Comparison of ENCODE assay signal across 8 cellular contexts in genomic region chr5:90475436-90475980, GRCh38. TPM values are rescaled to one million over a fixed set of nuclear protein-coding genes. Genes with fewer than 3 reads are reported as not detected.
DNase-seq lines count a peak whose midpoint lies in the region; ATAC-seq and TF ChIP-seq lines count a peak whose summit lies in the region.

No MANE protein-coding gene starts in this region.

- H3K36me3 Mint-ChIP-seq in activated CD4-positive, alpha-beta memory T cell treated with anti-CD3 and anti-CD28 coated beads, Interleukin-2, amount 10 ng/mL, durations not matched to agents 7 days and 5 days (ENCODE audit: low read depth) = no peaks in the 10 kb centered on the region

- TF ChIP-seq POLR2A in vagina (IDR thresholded peaks at IDR 0.05) = no peak

- H3K4me3 Mint-ChIP-seq in activated CD4-positive, alpha-beta memory T cell treated with anti-CD3 and anti-CD28 coated beads, Interleukin-2, amount 10 ng/mL, durations not matched to agents 7 days and 5 days = peak overlapping the region; percentile 89

- peaks cover 30% of the 10 kb centered on the region for H3K4me1 Mint-ChIP-seq in activated CD4-positive, alpha-beta memory T cell treated with anti-CD3 and anti-CD28 coated beads, Interleukin-2, amount 10 ng/mL, durations not matched to agents 7 days and 5 days

- no peak overlapping the region for H3K27ac Mint-ChIP-seq in activated CD4-positive, alpha-beta memory T cell treated with anti-CD3 and anti-CD28 coated beads, Interleukin-2, amount 10 ng/mL, durations not matched to agents 7 days and 5 days

- H3K27me3 ChIP-seq in heart right ventricle = no peaks in the 10 kb centered on the region
- H3K27me3 ChIP-seq in iPS-20b (ENCODE audit: insufficient read depth, low read length) = no peaks in the 10 kb centered on the region
- no peaks in the 10 kb centered on the region for H3K27me3 ChIP-seq in vagina

- H3K9ac ChIP-seq in iPS-20b (ENCODE audit: low read depth, low read length) = peak overlapping the region; percentile 93; the same call in 1 of the 2 replicates

- H3K36me3 ChIP-seq in heart right ventricle (no peaks in the 10 kb centered on the region), iPS-20b (ENCODE audit: insufficient read depth, low read depth, low read length) (peaks cover 31% of the 10 kb centered on the region; the same call in 1 of the 2 replicates), vagina (no peaks in the 10 kb centered on the region)

- no peaks in the 10 kb centered on the region for H3K9me3 ChIP-seq in heart right ventricle
- no peaks in the 10 kb centered on the region for H3K9me3 ChIP-seq in iPS-20b (ENCODE audit: insufficient read depth, low read depth, low read length)
- no peaks in the 10 kb centered on the region for H3K9me3 ChIP-seq in vagina

- no peak for DNase-seq in heart right ventricle
- DNase-seq in left ventricle myocardium superior = no peak
- no peak for DNase-seq in activated CD4-positive, alpha-beta memory T cell treated with anti-CD3 and anti-CD28 coated beads, Interleukin-2, amount 10 ng/mL, durations not matched to agents 7 days and 5 days
- DNase-seq in vagina (ENCODE audit: extremely low spot score in 2 of 2) = no peak
- no peak for DNase-seq in GM13976 (ENCODE audit: low spot score)

- no peak for TF ChIP-seq CTCF in heart right ventricle (IDR thresholded peaks at IDR 0.05)
- no peak for TF ChIP-seq CTCF in vagina (IDR thresholded peaks at IDR 0.05)
- no peak for TF ChIP-seq CTCF in GM13976 (IDR thresholded peaks at IDR 0.05; ENCODE audit: borderline replicate concordance, control extremely low read depth, extremely low read depth, insufficient read depth, missing control alignments)

- no peak for ATAC-seq in heart right ventricle
- ATAC-seq in left ventricle myocardium superior = no peak
- ATAC-seq in HG03108 (IDR thresholded peaks at IDR 0.05; ENCODE audit: unreplicated experiment) = no peak
- no peak for ATAC-seq in GM18520 (IDR thresholded peaks at IDR 0.05; ENCODE audit: unreplicated experiment)

- CTCF ChIA-PET in activated CD4-positive, alpha-beta memory T cell treated with anti-CD3 and anti-CD28 coated beads, Interleukin-2, amount 10 ng/mL, durations not matched to agents 7 days and 5 days (lab: Charles Lee) = interaction anchor here (1.2 to 3.0 kb wide), 5 partner anchors 16 to 66 kb away, joined by 3 to 16 read pairs (median 10); partner anchors contain the start of genes CETN3 and LYSMD3

- POLR2A ChIA-PET in activated CD4-positive, alpha-beta memory T cell treated with anti-CD3 and anti-CD28 coated beads, Interleukin-2, amount 10 ng/mL, durations not matched to agents 7 days and 5 days (lab: Charles Lee) = interaction anchor here (1.2 to 4.5 kb wide), 5 partner anchors 46 to 905 kb away, joined by 3 to 55 read pairs (median 5); partner anchors contain the start of genes CETN3 and LYSMD3

- in situ Hi-C loops in GM13976 (cut with MboI; ENCODE audit: low sequenced_read_pairs, unreplicated experiment) = no loop called here

- WGBS in heart right ventricle, 2 donors = 63 to 72% methylated on average over 17 of the region's 17 CpGs

- peaks cover 0 to 30% (median 19%) of the 10 kb centered on the region in 9 donors for H3K4me1 ChIP-seq in heart right ventricle
- peaks cover 31% of the 10 kb centered on the region for H3K4me1 ChIP-seq in iPS-20b (ENCODE audit: insufficient read depth, low read length)
- H3K4me1 ChIP-seq in vagina = peaks cover 19% of the 10 kb centered on the region

- no peaks in the 10 kb centered on the region for H3K27me3 Mint-ChIP-seq in activated CD4-positive, alpha-beta memory T cell treated with anti-CD3 and anti-CD28 coated beads, Interleukin-2, amount 10 ng/mL, durations not matched to agents 7 days and 5 days

- H3K4me3 ChIP-seq in heart right ventricle (peak overlapping the region in 7 of 10 donors; percentile 67 to 95 (median 90)), iPS-20b (ENCODE audit: low read length) (peak overlapping the region; percentile 99), vagina (peak overlapping the region in 1 of 2 donors; percentile 97)

- H3K27ac ChIP-seq in heart right ventricle (no peak overlapping the region), iPS-20b (ENCODE audit: low read length) (peak overlapping the region; percentile 88), vagina (peak overlapping the region; percentile 21)

- H3K9me3 Mint-ChIP-seq in activated CD4-positive, alpha-beta memory T cell treated with anti-CD3 and anti-CD28 coated beads, Interleukin-2, amount 10 ng/mL, durations not matched to agents 7 days and 5 days = no peaks in the 10 kb centered on the region

- intact Hi-C loops in heart right ventricle (cut with DNase I) (loop anchor here in 6 of 10 donors (2.0 to 10.0 kb wide), 3 partner anchors 49 to 53 kb away; partner anchors contain the start of gene LYSMD3 (in 6 of the 6)), left ventricle myocardium superior (cut with micrococcal nuclease) (no loop called here), vagina (cut with DNase I) (no loop called here)

RNA-seq across cellular contexts. Expression of gene POLR3G, which starts 0.8 kb away (rescaled TPM):
- total RNA-seq in heart right ventricle = 1 to 10 TPM in 2 of 10 donors, under 1 TPM in 8; 0.13 to 2.1 (median 0.54) TPM
- polyA plus RNA-seq in heart right ventricle = 1 to 10 TPM in 1 of 2 donors, under 1 TPM in 1; 0.38 to 2.0 TPM
- 1.5 TPM for total RNA-seq in left ventricle myocardium superior
- total RNA-seq in activated CD4-positive, alpha-beta memory T cell treated with anti-CD3 and anti-CD28 coated beads, Interleukin-2, amount 10 ng/mL, durations not matched to agents 7 days and 5 days = 1 to 10 TPM; 2.8 to 4.2 TPM
- total RNA-seq in vagina = 5.4 TPM

RNA-seq across cellular contexts. Expression of gene MBLAC2, which starts 0.9 kb away (rescaled TPM):
- total RNA-seq in heart right ventricle = 1 to 10 TPM; 3.1 to 4.8 (median 3.5) TPM
- 1 to 10 TPM; 1.0 to 1.3 TPM for polyA plus RNA-seq in heart right ventricle
- 4.1 TPM for total RNA-seq in left ventricle myocardium superior
- total RNA-seq in activated CD4-positive, alpha-beta memory T cell treated with anti-CD3 and anti-CD28 coated beads, Interleukin-2, amount 10 ng/mL, durations not matched to agents 7 days and 5 days = 1 to 10 TPM; 3.9 to 4.9 TPM
- total RNA-seq in vagina = 8.8 TPM

RNA-seq across cellular contexts. Expression of gene LYSMD3, which starts 53.9 kb away (rescaled TPM):
- total RNA-seq in heart right ventricle = 10 to 100 TPM; 15.2 to 26.7 (median 19.6) TPM
- polyA plus RNA-seq in heart right ventricle = 1 to 10 TPM; 5.8 to 9.8 TPM
- total RNA-seq in left ventricle myocardium superior = 19.8 TPM
- 10 to 100 TPM; 20.6 to 22.5 TPM for total RNA-seq in activated CD4-positive, alpha-beta memory T cell treated with anti-CD3 and anti-CD28 coated beads, Interleukin-2, amount 10 ng/mL, durations not matched to agents 7 days and 5 days
- 15.5 TPM for total RNA-seq in vagina

Comparison
In these comparisons a context has a peak if more than half of its experiments do, and no peak if none do; other contexts are left out.
1. intact Hi-C loops: an anchor here in heart right ventricle (2.0 to 10.0 kb wide); none called in left ventricle myocardium superior and vagina.
2. H3K27ac ChIP-seq: peak in iPS-20b (single experiment) and vagina (single experiment); none in heart right ventricle (0 of 10).